Comparison of ENCODE assay signal across 12 cellular contexts in the genomic region with DNA sequence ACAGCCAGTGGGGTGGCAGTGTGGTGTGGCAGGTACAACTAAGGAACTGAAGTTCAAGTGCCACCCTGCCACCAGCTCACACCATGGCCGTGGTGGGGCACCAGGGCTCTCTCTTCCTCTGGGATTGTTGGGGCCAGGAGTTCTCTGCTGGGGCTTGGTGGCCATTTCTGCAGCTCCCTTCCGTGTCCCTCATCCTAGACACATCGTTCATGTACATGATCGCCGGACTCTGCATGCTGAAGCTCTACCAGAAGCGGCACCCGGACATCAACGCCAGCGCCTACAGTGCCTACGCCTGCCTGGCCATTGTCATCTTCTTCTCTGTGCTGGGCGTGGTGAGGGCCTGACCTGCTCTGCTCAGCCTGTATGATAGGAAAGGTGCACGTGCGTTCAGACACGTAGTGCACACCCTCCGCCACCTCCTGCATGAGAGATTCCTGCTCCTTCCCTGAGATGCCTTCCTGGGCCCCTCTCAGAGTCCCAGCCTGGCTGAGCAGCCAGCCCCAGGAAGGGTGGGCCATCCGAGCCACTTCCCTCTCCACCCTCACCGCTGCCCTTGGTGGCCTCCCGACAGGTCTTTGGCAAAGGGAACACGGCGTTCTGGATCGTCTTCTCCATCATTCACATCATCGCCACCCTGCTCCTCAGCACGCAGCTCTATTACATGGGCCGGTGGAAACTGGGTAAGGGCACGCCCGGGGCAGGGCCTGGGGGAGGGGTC.
"Had no signal": no experiment of that assay in that cellular context is flagged by ENCODE, and none has a peak within 500 bp of the region (broad histone marks: within the 10 kb centered on the region; RNA-seq: fewer than 3 reads in every experiment).

No MANE protein-coding gene starts in this region.

- H3K36me3 Mint-ChIP-seq: natural killer cell treated with Interleukin-12 subunit alpha and Interleukin-12 subunit beta and Interleukin-15 and Interleukin-18, amount 100 ng/mL, for 72 hours had no signal

- H3K9me3 Mint-ChIP-seq: activated CD4-positive, alpha-beta T cell treated with anti-CD3 and anti-CD28 coated beads, Interleukin-2, amount 10 ng/mL, durations not matched to agents 24 days and 14 days; natural killer cell treated with Interleukin-12 subunit alpha and Interleukin-12 subunit beta and Interleukin-15 and Interleukin-18, amount 100 ng/mL, for 72 hours had no signal

- H3K4me1 ChIP-seq: psoas muscle, right lobe of liver, thyroid gland, vagina had no signal

- DNase-seq: activated CD4-positive, alpha-beta T cell treated with anti-CD3 and anti-CD28 coated beads, Interleukin-2, amount 10 ng/mL, durations not matched to agents 24 days and 14 days; activated CD4-positive, CD25-positive, alpha-beta regulatory T cell; activated CD8-positive, alpha-beta memory T cell treated with anti-CD3 and anti-CD28 coated beads, Interleukin-2, amount 50 U/mL, for 48 hours; activated naive CD4-positive, alpha-beta T cell; esophagus squamous epithelium; hippocampal formation; nucleus accumbens; thyroid gland had no signal

- H3K27me3 Mint-ChIP-seq: activated CD4-positive, alpha-beta T cell treated with anti-CD3 and anti-CD28 coated beads, Interleukin-2, amount 10 ng/mL, durations not matched to agents 24 days and 14 days; natural killer cell treated with Interleukin-12 subunit alpha and Interleukin-12 subunit beta and Interleukin-15 and Interleukin-18, amount 100 ng/mL, for 72 hours had no signal

- H3K9me3 ChIP-seq: esophagus squamous epithelium, psoas muscle, right lobe of liver, thyroid gland, vagina had no signal

- H3K4me3 Mint-ChIP-seq: activated CD4-positive, alpha-beta T cell treated with anti-CD3 and anti-CD28 coated beads, Interleukin-2, amount 10 ng/mL, durations not matched to agents 24 days and 14 days; natural killer cell treated with Interleukin-12 subunit alpha and Interleukin-12 subunit beta and Interleukin-15 and Interleukin-18, amount 100 ng/mL, for 72 hours had no signal

- H3K4me3 ChIP-seq: esophagus squamous epithelium, psoas muscle, right lobe of liver, thyroid gland, vagina had no signal

- ATAC-seq: natural killer cell treated with Interleukin-12 subunit alpha and Interleukin-12 subunit beta and Interleukin-15 and Interleukin-18, amount 100 ng/mL, for 72 hours; psoas muscle; right lobe of liver had no signal

- H3K27me3 ChIP-seq: esophagus squamous epithelium, right lobe of liver, thyroid gland, vagina had no signal

- H3K27ac Mint-ChIP-seq: activated CD4-positive, alpha-beta T cell treated with anti-CD3 and anti-CD28 coated beads, Interleukin-2, amount 10 ng/mL, durations not matched to agents 24 days and 14 days; natural killer cell treated with Interleukin-12 subunit alpha and Interleukin-12 subunit beta and Interleukin-15 and Interleukin-18, amount 100 ng/mL, for 72 hours had no signal

- H3K27ac ChIP-seq: esophagus squamous epithelium, psoas muscle, right lobe of liver, thyroid gland, vagina had no signal
